Comparison of ENCODE assay signal across 8 cellular contexts in the genomic region with DNA sequence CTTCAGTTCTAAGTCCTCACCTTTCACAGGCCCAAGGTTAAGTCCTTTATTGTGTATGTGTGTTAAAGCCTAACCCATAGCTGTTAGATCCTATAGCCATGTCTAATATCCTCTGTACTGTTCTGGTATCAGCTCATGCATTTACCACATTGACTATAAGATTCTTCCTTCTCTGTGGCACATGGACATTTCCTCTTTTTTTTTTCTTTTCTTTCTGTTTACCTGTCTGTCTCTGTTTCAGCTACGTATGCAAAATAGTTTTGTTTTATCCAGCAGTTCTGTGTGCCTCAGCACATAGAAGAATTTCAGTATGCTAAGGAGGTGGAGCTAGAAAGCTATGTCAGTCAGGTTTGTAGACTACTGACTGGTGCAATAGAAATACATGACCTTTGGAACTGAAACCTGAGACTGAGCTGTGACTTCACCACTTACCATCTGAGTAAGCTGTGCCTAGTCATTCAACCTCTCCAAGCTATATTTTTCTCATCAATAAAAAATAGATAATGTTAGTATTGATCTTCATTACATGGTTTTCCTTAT.
DNase-seq lines count a peak whose midpoint lies in the region; ATAC-seq and TF ChIP-seq lines count a peak whose summit lies in the region.

No MANE protein-coding gene starts in this region.

- intact Hi-C loops in testis (cut with DNase I; ENCODE audit: low total_unique reads) = no loop called here

- no peaks in the 10 kb centered on the region for H3K9me3 ChIP-seq in testis

- peak overlapping the region; percentile 48; the same call in 1 of the 2 replicates for H3K27ac ChIP-seq in C4-2B
- no peak overlapping the region for H3K27ac ChIP-seq in testis

- H3K4me3 ChIP-seq in testis = no peak overlapping the region

- TF ChIP-seq CTCF in C4-2B (conservative IDR thresholded peaks at IDR 0.05) = no peak
- TF ChIP-seq CTCF in mesothelial cell of epicardium (IDR thresholded peaks at IDR 0.05; ENCODE audit: unreplicated experiment) = no peak
- no peak for TF ChIP-seq CTCF in testis (IDR thresholded peaks at IDR 0.05)

- no peak for TF ChIP-seq POLR2A in testis (IDR thresholded peaks at IDR 0.05)

- H3K27me3 ChIP-seq in testis = no peaks in the 10 kb centered on the region

- H3K4me3 Mint-ChIP-seq in mesothelial cell of epicardium = no peak overlapping the region

- ATAC-seq in GM19035 (IDR thresholded peaks at IDR 0.05; ENCODE audit: unreplicated experiment) (peak; percentile 99), HG03045 (IDR thresholded peaks at IDR 0.05; ENCODE audit: unreplicated experiment) (peak; percentile 100)

- no peaks in the 10 kb centered on the region for H3K27me3 Mint-ChIP-seq in mesothelial cell of epicardium (ENCODE audit: low read depth)

- WGBS in testis, 2 donors = 81 to 94% methylated on average over 1 of the region's 1 CpG

- H3K27ac Mint-ChIP-seq in mesothelial cell of epicardium = peak overlapping the region; percentile 66

- peaks cover 32% of the 10 kb centered on the region for H3K36me3 Mint-ChIP-seq in mesothelial cell of epicardium

- H3K4me1 ChIP-seq in testis = peaks cover 6% of the 10 kb centered on the region

- peaks cover 24% of the 10 kb centered on the region for H3K4me1 Mint-ChIP-seq in mesothelial cell of epicardium

- H3K36me3 ChIP-seq in testis (ENCODE audit: low read depth, missing control alignments) = no peaks in the 10 kb centered on the region

- DNase-seq in NCI-H510A treated with DMSO at 0.1 percent for 48 hours (lab: John Stamatoyannopoulos, UW) = peak; percentile 91
- DNase-seq in mesothelial cell of epicardium (ENCODE audit: low spot score in 2 of 2, unreplicated experiment in 2 of 2) = no peak
- no peak for DNase-seq in activated CD4-positive, alpha-beta T cell treated with anti-CD3 and anti-CD28 coated beads for 1 hour
- DNase-seq in testis = no peak
- DNase-seq in AG08396 (ENCODE audit: low spot score) = no peak

- peaks cover 30% of the 10 kb centered on the region for H3K9me3 Mint-ChIP-seq in mesothelial cell of epicardium
